8 cellular contexts compared by ENCODE assay signal in the genomic region with DNA sequence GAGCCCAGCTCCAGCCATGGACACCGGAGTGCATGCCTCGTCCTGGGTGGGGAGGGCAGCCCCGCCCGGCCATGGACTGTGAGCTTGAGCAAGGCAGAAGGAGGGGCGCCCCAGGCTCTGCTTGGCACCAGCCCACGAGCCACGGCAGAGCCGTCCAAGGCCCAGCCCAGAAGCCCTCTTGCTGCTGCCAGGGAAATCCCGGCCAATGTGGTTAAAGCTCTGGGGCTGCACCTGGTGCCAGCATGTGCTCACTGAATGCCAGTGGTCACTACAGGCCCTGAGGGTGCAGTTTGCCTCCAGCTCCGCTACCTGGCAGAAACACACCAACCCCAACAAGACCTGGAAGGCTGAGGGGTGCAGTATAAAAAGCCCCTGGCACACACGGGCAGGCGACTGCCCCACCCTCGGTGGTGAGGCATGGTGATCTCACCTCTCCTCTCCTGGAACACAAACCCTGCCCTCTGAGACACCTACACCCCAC. TPM values are rescaled to one million over a fixed set of nuclear protein-coding genes. Genes with fewer than 3 reads are reported as not detected.
DNase-seq lines count a peak whose midpoint lies in the region; ATAC-seq, FAIRE-seq and TF ChIP-seq lines count a peak whose summit lies in the region.

No MANE protein-coding gene starts in this region.

- H2AFZ ChIP-seq in hepatocyte: no peak overlapping the region

- H3K4me1 ChIP-seq in hepatocyte (ENCODE audit: insufficient read depth): peaks cover 44% of the 10 kb centered on the region

- WGBS in hepatocyte (ENCODE audit: low lambda C conversion rate, missing lambda C conversion rate): 76% methylated on average over 13 of the region's 13 CpGs

- no peaks in the 10 kb centered on the region for H3K9me3 ChIP-seq in hepatocyte (ENCODE audit: low read depth)

- H3K27me3 Mint-ChIP-seq in stimulated activated naive CD8-positive, alpha-beta T cell treated with anti-CD3 and anti-CD28 coated beads, Interleukin-15, amount 100 ng/mL, for 72 hours: no peaks in the 10 kb centered on the region

- peaks cover 91% of the 10 kb centered on the region for H3K79me2 ChIP-seq in hepatocyte

- no peaks in the 10 kb centered on the region for H3K36me3 ChIP-seq in hepatocyte (replicated peaks; ENCODE audit: insufficient read depth, low read depth)

- H3K27ac Mint-ChIP-seq in stimulated activated naive CD8-positive, alpha-beta T cell treated with anti-CD3 and anti-CD28 coated beads, Interleukin-15, amount 100 ng/mL, for 72 hours: peak overlapping the region in 1 of 2 donors; percentile 75

- no peaks in the 10 kb centered on the region for H3K27me3 ChIP-seq in hepatocyte

- H3K9me3 Mint-ChIP-seq in stimulated activated naive CD8-positive, alpha-beta T cell treated with anti-CD3 and anti-CD28 coated beads, Interleukin-15, amount 100 ng/mL, for 72 hours: no peaks in the 10 kb centered on the region

- H3K9me2 ChIP-seq in hepatocyte (replicated peaks; ENCODE audit: insufficient read depth): no peaks in the 10 kb centered on the region

- H3K4me3 ChIP-seq in astrocyte of the spinal cord (ENCODE audit: low read depth, low read length) (no peak overlapping the region), hepatocyte (no peak overlapping the region)

- in situ Hi-C loops in astrocyte of the spinal cord (cut with HindIII; ENCODE audit: low sequenced_read_pairs): no loop called here

- H4K20me1 ChIP-seq in hepatocyte (ENCODE audit: insufficient read depth, poor library complexity, severe bottlenecking): peaks cover 87% of the 10 kb centered on the region

- peak; percentile 98 for DNase-seq in H54 (ENCODE audit: insufficient read length, low spot score)
- peak; percentile 79 for DNase-seq in astrocyte of the spinal cord (ENCODE audit: low read depth, low spot score)
- peak; percentile 63 for DNase-seq in hepatocyte (ENCODE audit: low spot score)
- DNase-seq in stimulated activated naive CD8-positive, alpha-beta T cell treated with anti-CD3 and anti-CD28 coated beads, Interleukin-15, amount 100 ng/mL, for 72 hours: no peak
- no peak for DNase-seq in NCI-H1105 (lab: John Stamatoyannopoulos, UW)
- no peak for DNase-seq in GF-D8 (lab: John Stamatoyannopoulos, UW)

- TF ChIP-seq CTCF in astrocyte of the spinal cord (IDR thresholded peaks at IDR 0.05; ENCODE audit: low read depth, low read length) (no peak), hepatocyte (IDR thresholded peaks at IDR 0.05; ENCODE audit: poor library complexity) (no peak)

- peak overlapping the region; percentile 47 for H3K4me2 ChIP-seq in hepatocyte

- ATAC-seq in stimulated activated naive CD8-positive, alpha-beta T cell treated with anti-CD3 and anti-CD28 coated beads, Interleukin-15, amount 100 ng/mL, for 72 hours: peak; percentile 3
- ATAC-seq in HG03025 (IDR thresholded peaks at IDR 0.05; ENCODE audit: low FRiP score, unreplicated experiment) (no peak), GM19452 (IDR thresholded peaks at IDR 0.05; ENCODE audit: unreplicated experiment) (no peak)

- H3K27ac ChIP-seq in hepatocyte: no peak overlapping the region

- H3K4me1 Mint-ChIP-seq in stimulated activated naive CD8-positive, alpha-beta T cell treated with anti-CD3 and anti-CD28 coated beads, Interleukin-15, amount 100 ng/mL, for 72 hours: peaks cover 50% of the 10 kb centered on the region

- no peak for TF ChIP-seq POLR2A in H54 (IDR thresholded peaks at IDR 0.05; ENCODE audit: low read depth, low read length)

- H3K4me3 Mint-ChIP-seq in stimulated activated naive CD8-positive, alpha-beta T cell treated with anti-CD3 and anti-CD28 coated beads, Interleukin-15, amount 100 ng/mL, for 72 hours: no peak overlapping the region

- peak; percentile 86 for FAIRE-seq in H54 (lab: Jason Lieb, UNC)

RNA-seq across cellular contexts. Expression of a gene that starts 11.8 kb away (rescaled TPM):
- total RNA-seq in hepatocyte: 9.0 and 14.8 TPM in 2 replicates
- polyA plus RNA-seq in hepatocyte: 25.7 and 29.6 TPM in 2 replicates

RNA-seq across cellular contexts. Expression of a gene that starts 30.7 kb away (rescaled TPM):
- 13.4 and 14.9 TPM in 2 replicates for total RNA-seq in hepatocyte
- 13.3 and 13.4 TPM in 2 replicates for polyA plus RNA-seq in hepatocyte

Comparison
In these comparisons a context has a peak if more than half of its experiments do, and no peak if none do; other contexts are left out.
1. DNase-seq: peak in H54 (single experiment), astrocyte of the spinal cord (single experiment) and hepatocyte (single experiment); none in stimulated activated naive CD8-positive, alpha-beta T cell treated with anti-CD3 and anti-CD28 coated beads, Interleukin-15, amount 100 ng/mL, for 72 hours (0 of 2), NCI-H1105 (single experiment) and GF-D8 (single experiment).